ENCODE assay signal across 8 cellular contexts in genomic region chr5:149561848-149562247, GRCh38. TPM values are rescaled to one million over a fixed set of nuclear protein-coding genes. Genes with fewer than 3 reads are reported as not detected.
A peak's percentile ranks its signal among the peaks of the same experiment; 100 is the strongest.
DNase-seq lines count a peak whose midpoint lies in the region; ATAC-seq and TF ChIP-seq lines count a peak whose summit lies in the region.

No MANE protein-coding gene starts in this region.

- WGBS in esophagus, 2 donors: 26 to 43% methylated on average over 2 of the region's 2 CpGs

- peak overlapping the region; percentile 11 to 47 for H3K4me3 ChIP-seq in Panc1 (ENCODE audit: low read depth in 2 of 2, low read length in 2 of 2)
- H3K4me3 ChIP-seq in esophagus (ENCODE audit: low read depth in 1 of 2, low read length in 2 of 2): no peak overlapping the region
- H3K4me3 ChIP-seq in neuron (ENCODE audit: low read length): no peak overlapping the region

- in situ Hi-C loops in Panc1 (cut with HindIII; ENCODE audit: low pct_unique_long_range_greater_than_20kb, low sequenced_read_pairs): no loop called here

- H3K36me3 ChIP-seq in Panc1 (ENCODE audit: control insufficient read depth, insufficient read depth, low read length): no peaks in the 10 kb centered on the region
- H3K36me3 ChIP-seq in esophagus (ENCODE audit: control insufficient read depth in 2 of 2, insufficient read depth in 2 of 2, low read length in 1 of 2): no peaks in the 10 kb centered on the region
- H3K36me3 ChIP-seq in neuron (ENCODE audit: insufficient read depth, low read length): no peaks in the 10 kb centered on the region

- BruUV-seq in Panc1 (replicated peaks; lab: Mats Ljungman, UMichigan): no TSS peak

- H3K9me3 ChIP-seq in Panc1 (ENCODE audit: control insufficient read depth, insufficient read depth, low read depth, low read length) (no peaks in the 10 kb centered on the region), esophagus (ENCODE audit: control insufficient read depth in 2 of 2, insufficient read depth in 1 of 2, low read depth in 1 of 2, low read length in 1 of 2) (no peaks in the 10 kb centered on the region), neuron (ENCODE audit: low read length) (no peaks in the 10 kb centered on the region)

- TF ChIP-seq CTCF in Panc1 (IDR thresholded peaks at IDR 0.05): no peak

- H3K4me1 ChIP-seq in Panc1 (ENCODE audit: control insufficient read depth, insufficient read depth, low read length) (peaks cover 29% of the 10 kb centered on the region), esophagus (ENCODE audit: control insufficient read depth in 2 of 2, insufficient read depth in 2 of 2, low read length in 1 of 2) (peaks cover 0 to 4% of the 10 kb centered on the region in 2 donors), neuron (ENCODE audit: insufficient read depth, low read length) (peaks cover 8% of the 10 kb centered on the region)

- POLR2A ChIA-PET in Panc1 (lab: Charles Lee): interaction anchor here (0.6 to 1.8 kb wide), 3 partner anchors 10 to 190 kb away, joined by 3 to 7 read pairs (median 3); partner anchors contain the start of gene CSNK1A1

- intact Hi-C loops in Panc1 (cut with micrococcal nuclease; ENCODE audit: unreplicated experiment): loop anchor here (5.0 to 10.0 kb wide), 3 partner anchors 290 to 827 kb away; partner anchors contain the start of genes ABLIM3 and AFAP1L1
- intact Hi-C loops in posterior cingulate gyrus (cut with DNase I): loop anchor here (5.0 kb wide), 1 partner anchor 245 kb away; no protein-coding TSS in a partner anchor

- H2AFZ ChIP-seq in neuron (ENCODE audit: low read depth, low read length): peak overlapping the region; percentile 16

- no peaks in the 10 kb centered on the region for H3K27me3 ChIP-seq in Panc1 (ENCODE audit: control insufficient read depth, insufficient read depth, low read length)
- no peaks in the 10 kb centered on the region for H3K27me3 ChIP-seq in esophagus (ENCODE audit: control insufficient read depth in 1 of 2, insufficient read depth in 2 of 2, low read length in 2 of 2)
- no peaks in the 10 kb centered on the region for H3K27me3 ChIP-seq in neuron (ENCODE audit: insufficient read depth, low read length)

- CTCF ChIA-PET in Panc1 (lab: Charles Lee): interaction anchor here (0.9 to 1.7 kb wide), 5 partner anchors 10 to 244 kb away, joined by 3 to 5 read pairs (median 3); no protein-coding TSS in a partner anchor

- H3K27ac ChIP-seq in Panc1 (ENCODE audit: low read length) (peak overlapping the region; percentile 96), esophagus (ENCODE audit: low read depth in 2 of 2, low read length in 1 of 2) (peak overlapping the region; percentile 91 to 95)

- peak; percentile 97 for DNase-seq in H4 (ENCODE audit: low spot score)
- peak; percentile 94 for DNase-seq in Panc1 (ENCODE audit: low read depth, low spot score)
- DNase-seq in posterior cingulate gyrus: no peak
- DNase-seq in NCI-H82 (lab: John Stamatoyannopoulos, UW): no peak
- DNase-seq in SKM-1 (lab: John Stamatoyannopoulos, UW; ENCODE audit: unreplicated experiment): no peak

- peak; percentile 90 for ATAC-seq in Panc1
- ATAC-seq in GM21737 (IDR thresholded peaks at IDR 0.05; ENCODE audit: unreplicated experiment): no peak

RNA-seq across cellular contexts. Expression of gene CSNK1A1, which starts 10.6 kb away (rescaled TPM):
- 222 and 250 TPM in 2 replicates for total RNA-seq in H4 (2014; rRNA removed; shearing (Covaris generic))
- 287 TPM for total RNA-seq in Panc1 (2021; ENCODE audit: unreplicated experiment)
- polyA plus RNA-seq in Panc1 (2012; ENCODE audit: insufficient read length): 190 TPM
- 10 to 100 TPM; 81.1 to 91.8 TPM for polyA plus RNA-seq in esophagus

RNA-seq across cellular contexts. Expression of gene ARHGEF37, which starts 19.4 kb away (rescaled TPM):
- 0.81 and 0.90 TPM in 2 replicates for total RNA-seq in H4 (2014; rRNA removed; shearing (Covaris generic))
- 3.2 TPM for total RNA-seq in Panc1 (2021; ENCODE audit: unreplicated experiment)
- 4.2 TPM for polyA plus RNA-seq in Panc1 (2012; ENCODE audit: insufficient read length)
- polyA plus RNA-seq in esophagus: 10 to 100 TPM; 10.6 to 11.6 TPM

Comparison
In these comparisons a context has a peak if more than half of its experiments do, and no peak if none do; other contexts are left out.
1. DNase-seq: peak in H4 (single experiment) and Panc1 (single experiment); none in posterior cingulate gyrus (0 of 10), NCI-H82 (single experiment) and SKM-1 (single experiment).
2. H3K4me3 ChIP-seq: peak in Panc1 (2 of 2); none in esophagus (0 of 2) and neuron (single experiment).